In genomic region chr14:39432619-39433451, GRCh38 we compare ENCODE assay signal across 1 cellular context.
TF ChIP-seq lines count a peak whose summit lies in the region.

No MANE protein-coding gene starts in this region.

TF ChIP-seq in HepG2, 621 proteins besides CTCF, POLR2A, EP300 and RAD21 (continued from another document and continues in another):
- TF ChIP-seq ZUFSP (CRISPR knock-in tag; IDR thresholded peaks at IDR 0.05; ENCODE audit: borderline replicate concordance) (no peak), DDIT3 (CRISPR knock-in tag; IDR thresholded peaks at IDR 0.05) (0 out of 2 replicates have a peak, but pooled peaks have one; percentile 47), ATF6 (CRISPR knock-in tag; conservative IDR thresholded peaks at IDR 0.05) (peak; percentile 64; the same call in 1 of the 2 replicates), MAZ (IDR thresholded peaks at IDR 0.05; ENCODE audit: borderline replicate concordance, low read depth, low read length) (peak; percentile 94), MAZ (CRISPR knock-in tag; IDR thresholded peaks at IDR 0.05; ENCODE audit: low read depth) (peak; percentile 69; the same call in 1 of the 2 replicates), SMAD1 (CRISPR knock-in tag; IDR thresholded peaks at IDR 0.05; ENCODE audit: borderline replicate concordance, low read depth) (no peak; the same call in 1 of the 2 replicates), HOXD1 (CRISPR knock-in tag; IDR thresholded peaks at IDR 0.05) (peak; percentile 97), RBAK (CRISPR knock-in tag; IDR thresholded peaks at IDR 0.05) (no peak; the same call in 1 of the 2 replicates), U2AF1 (optimal IDR thresholded peaks at IDR 0.05; ENCODE audit: low read depth, low read length) (no peak), NFKB2 (CRISPR knock-in tag; IDR thresholded peaks at IDR 0.05; ENCODE audit: borderline replicate concordance) (peak; percentile 98), SOX5 (CRISPR knock-in tag; IDR thresholded peaks at IDR 0.05; ENCODE audit: borderline replicate concordance) (peak; percentile 55; the same call in 1 of the 2 replicates), ZNF350 (CRISPR knock-in tag; IDR thresholded peaks at IDR 0.05; ENCODE audit: borderline replicate concordance, low read depth) (peak; percentile 91), REPIN1 (CRISPR knock-in tag; IDR thresholded peaks at IDR 0.05; ENCODE audit: borderline replicate concordance, low read depth) (peak; percentile 95), HIC2 (CRISPR knock-in tag; IDR thresholded peaks at IDR 0.05; ENCODE audit: low read depth) (peak; percentile 65; the same call in 1 of the 2 replicates), ZNF280D (CRISPR knock-in tag; IDR thresholded peaks at IDR 0.05) (peak; percentile 87; the same call in 1 of the 2 replicates), CBX1 (IDR thresholded peaks at IDR 0.05; ENCODE audit: low read depth) (peak; percentile 96), SNAPC5 (CRISPR knock-in tag; IDR thresholded peaks at IDR 0.05; ENCODE audit: borderline replicate concordance) (peak; percentile 88; the same call in 1 of the 2 replicates), PAWR (CRISPR knock-in tag; IDR thresholded peaks at IDR 0.05; ENCODE audit: borderline replicate concordance) (no peak), ZNF703 (CRISPR knock-in tag; IDR thresholded peaks at IDR 0.05; ENCODE audit: borderline replicate concordance) (no peak; the same call in 1 of the 2 replicates), ZNF253 (CRISPR knock-in tag; IDR thresholded peaks at IDR 0.05; ENCODE audit: borderline replicate concordance) (no peak), REL (CRISPR knock-in tag; conservative IDR thresholded peaks at IDR 0.05) (peak; percentile 4; the same call in 1 of the 2 replicates), ZNF775 (CRISPR knock-in tag; IDR thresholded peaks at IDR 0.05; ENCODE audit: borderline replicate concordance) (peak; percentile 90), AKAP8 (CRISPR knock-in tag; IDR thresholded peaks at IDR 0.05) (no peak; the same call in 1 of the 2 replicates), ZNF567 (CRISPR knock-in tag; IDR thresholded peaks at IDR 0.05; ENCODE audit: borderline replicate concordance) (peak; percentile 93), EHMT2 (IDR thresholded peaks at IDR 0.05; ENCODE audit: borderline replicate concordance, low read depth, low read length) (no peak), HOXA9 (CRISPR knock-in tag; IDR thresholded peaks at IDR 0.05; ENCODE audit: borderline replicate concordance) (no peak), TRIM22 (IDR thresholded peaks at IDR 0.05) (no peak), SYNCRIP (IDR thresholded peaks at IDR 0.05; ENCODE audit: insufficient read depth, low read depth, low read length) (no peak), FOXA3 (CRISPR knock-in tag; IDR thresholded peaks at IDR 0.05) (peak; percentile 64), FOXP4 (CRISPR knock-in tag; IDR thresholded peaks at IDR 0.05) (peak; percentile 62; the same call in 1 of the 2 replicates), ATF7-NPFF (CRISPR knock-in tag; IDR thresholded peaks at IDR 0.05; ENCODE audit: low read depth) (peak; percentile 90; the same call in 1 of the 2 replicates), SMAD3 (CRISPR knock-in tag; IDR thresholded peaks at IDR 0.05) (peak; percentile 36; the same call in 1 of the 2 replicates), ELF4 (CRISPR knock-in tag; IDR thresholded peaks at IDR 0.05; ENCODE audit: borderline replicate concordance) (peak; percentile 81), ZNF776 (CRISPR knock-in tag; IDR thresholded peaks at IDR 0.05) (peak; percentile 64; the same call in 1 of the 2 replicates), KAT8 (CRISPR knock-in tag; IDR thresholded peaks at IDR 0.05) (peak; percentile 80; the same call in 1 of the 2 replicates), ARNT (IDR thresholded peaks at IDR 0.05) (no peak), RARG (CRISPR knock-in tag; IDR thresholded peaks at IDR 0.05; ENCODE audit: low read depth) (0 out of 2 replicates have a peak, but pooled peaks have one; percentile 44), MXD1 (CRISPR knock-in tag; IDR thresholded peaks at IDR 0.05) (no peak; the same call in 1 of the 2 replicates), FOXP1 (IDR thresholded peaks at IDR 0.05) (no peak), FOXP1 (CRISPR knock-in tag; IDR thresholded peaks at IDR 0.05) (0 out of 2 replicates have a peak, but pooled peaks have one; percentile 40), ZNF629 (CRISPR knock-in tag; conservative IDR thresholded peaks at IDR 0.05) (peak; percentile 56), ZNF224 (CRISPR knock-in tag; IDR thresholded peaks at IDR 0.05) (peak; percentile 98), GLMP (CRISPR knock-in tag; IDR thresholded peaks at IDR 0.05; ENCODE audit: borderline replicate concordance) (no peak; the same call in 1 of the 2 replicates), CEBPG (CRISPR knock-in tag; IDR thresholded peaks at IDR 0.05) (peak; percentile 39), KLF12 (CRISPR knock-in tag; IDR thresholded peaks at IDR 0.05; ENCODE audit: borderline replicate concordance) (peak; percentile 97), YEATS4 (CRISPR knock-in tag; IDR thresholded peaks at IDR 0.05; ENCODE audit: borderline replicate concordance) (peak; percentile 98), ZNF343 (CRISPR knock-in tag; IDR thresholded peaks at IDR 0.05) (peak; percentile 92), GFI1 (CRISPR knock-in tag; IDR thresholded peaks at IDR 0.05; ENCODE audit: borderline replicate concordance) (peak; percentile 98), NR2F2 (IDR thresholded peaks at IDR 0.05; ENCODE audit: borderline replicate concordance, low read depth) (no peak), ZNF138 (CRISPR knock-in tag; IDR thresholded peaks at IDR 0.05; ENCODE audit: low read depth) (peak; percentile 58; the same call in 1 of the 2 replicates), ZBTB38 (CRISPR knock-in tag; IDR thresholded peaks at IDR 0.05) (peak; percentile 87), ZNF441 (CRISPR knock-in tag; IDR thresholded peaks at IDR 0.05; ENCODE audit: borderline replicate concordance) (peak; percentile 87), NFE2L2 (IDR thresholded peaks at IDR 0.05; ENCODE audit: low read length) (no peak), ZFP41 (CRISPR knock-in tag; IDR thresholded peaks at IDR 0.05; ENCODE audit: borderline replicate concordance) (0 out of 2 replicates have a peak, but pooled peaks have one; percentile 66), SP4 (CRISPR knock-in tag; IDR thresholded peaks at IDR 0.05) (peak; percentile 93), POLR2AphosphoS5 (IDR thresholded peaks at IDR 0.05; ENCODE audit: low read depth, low read length) (peak; percentile 93), DNMT3B (CRISPR knock-in tag; conservative IDR thresholded peaks at IDR 0.05) (peak; percentile 80), KLF13 (CRISPR knock-in tag; IDR thresholded peaks at IDR 0.05) (no peak), SAP130 (CRISPR knock-in tag; IDR thresholded peaks at IDR 0.05; ENCODE audit: low read depth) (peak; percentile 93)
